In genomic region chr19:44767295-44768180, GRCh38 we compare ENCODE assay signal across 1 cellular context.
TF ChIP-seq lines count a peak whose summit lies in the region.

No MANE protein-coding gene starts in this region.

TF ChIP-seq in A549, 52 proteins besides CTCF, POLR2A, EP300 and RAD21 (continued from another document):
- TF ChIP-seq USF2 (IDR thresholded peaks at IDR 0.05) (peak; percentile 59; the same call in 1 of the 2 replicates), FOSB (CRISPR knock-in tag; IDR thresholded peaks at IDR 0.05) (no peak)
